ENCODE assay signal across 1 cellular context in genomic region chr14:69242311-69243224, GRCh38.
TF ChIP-seq lines count a peak whose summit lies in the region.

No MANE protein-coding gene starts in this region.

TF ChIP-seq in HEK293, 187 proteins besides CTCF, POLR2A, EP300 and RAD21 (continued from another document):
- no peak for TF ChIP-seq PRDM2 (tag by site-specific recombination; IDR thresholded peaks at IDR 0.05; ENCODE audit: borderline replicate concordance)
- no peak for TF ChIP-seq ZSCAN4 (tag by site-specific recombination; IDR thresholded peaks at IDR 0.05)
- TF ChIP-seq ZFP69B (tag by site-specific recombination; IDR thresholded peaks at IDR 0.05) = no peak
